In genomic region chr6:101110814-101111213, GRCh38 we compare ENCODE assay signal across 20 cellular contexts.
"Had no signal": no experiment of that assay in that cellular context is flagged by ENCODE, and none has a peak within 500 bp of the region (broad histone marks: within the 10 kb centered on the region; RNA-seq: fewer than 3 reads in every experiment).

No MANE protein-coding gene starts in this region.

- DNase-seq: activated B cell treated with CpG ODN at 0.5 μM for 24 hours; activated CD4-positive, alpha-beta T cell treated with anti-CD3 and anti-CD28 coated beads for 48 hours; activated CD8-positive, alpha-beta T cell treated with anti-CD3 and anti-CD28 coated beads for 36 hours; activated gamma-delta T cell treated with Interleukin-2 at 50 U/mL for 16 hours; activated naive CD8-positive, alpha-beta T cell treated with anti-CD3 and anti-CD28 coated beads for 36 hours; activated T-cell treated with anti-CD3 and anti-CD28 coated beads, Interleukin-2, amount 50 U/mL, for 72 hours; anterior cingulate cortex; cerebellar nuclear complex; erythroblast; heart right ventricle; left colon; lower lobe of right lung; nephron progenitor cell; psoas muscle; sigmoid colon; spleen; stimulated activated naive CD8-positive, alpha-beta T cell treated with anti-CD3 and anti-CD28 coated beads, Interleukin-15, amount 100 ng/mL, for 72 hours; T-helper 17 cell had no signal

- H3K27ac ChIP-seq: gastroesophageal sphincter, heart right ventricle, lower lobe of right lung, psoas muscle, sigmoid colon, spleen had no signal

- H3K9me3 Mint-ChIP-seq: activated B cell treated with CpG ODN at 0.5 μM for 24 hours; activated CD8-positive, alpha-beta T cell treated with anti-CD3 and anti-CD28 coated beads for 36 hours; activated naive CD8-positive, alpha-beta T cell treated with anti-CD3 and anti-CD28 coated beads for 36 hours; activated T-cell treated with anti-CD3 and anti-CD28 coated beads, Interleukin-2, amount 50 U/mL, for 72 hours; nephron progenitor cell; stimulated activated naive CD8-positive, alpha-beta T cell treated with anti-CD3 and anti-CD28 coated beads, Interleukin-15, amount 100 ng/mL, for 72 hours; type B pancreatic cell had no signal

- H3K4me1 ChIP-seq: gastroesophageal sphincter, heart right ventricle, lower lobe of right lung, psoas muscle, sigmoid colon, spleen had no signal

- H3K4me3 Mint-ChIP-seq: activated B cell treated with CpG ODN at 0.5 μM for 24 hours; activated CD8-positive, alpha-beta T cell treated with anti-CD3 and anti-CD28 coated beads for 36 hours; activated naive CD8-positive, alpha-beta T cell treated with anti-CD3 and anti-CD28 coated beads for 36 hours; activated T-cell treated with anti-CD3 and anti-CD28 coated beads, Interleukin-2, amount 50 U/mL, for 72 hours; nephron progenitor cell; stimulated activated naive CD8-positive, alpha-beta T cell treated with anti-CD3 and anti-CD28 coated beads, Interleukin-15, amount 100 ng/mL, for 72 hours; T-helper 17 cell; type B pancreatic cell had no signal

- H3K27ac Mint-ChIP-seq: activated B cell treated with CpG ODN at 0.5 μM for 24 hours; activated CD8-positive, alpha-beta T cell treated with anti-CD3 and anti-CD28 coated beads for 36 hours; activated naive CD8-positive, alpha-beta T cell treated with anti-CD3 and anti-CD28 coated beads for 36 hours; activated T-cell treated with anti-CD3 and anti-CD28 coated beads, Interleukin-2, amount 50 U/mL, for 72 hours; nephron progenitor cell; stimulated activated naive CD8-positive, alpha-beta T cell treated with anti-CD3 and anti-CD28 coated beads, Interleukin-15, amount 100 ng/mL, for 72 hours; T-helper 17 cell; type B pancreatic cell had no signal

- H3K27me3 ChIP-seq: sigmoid colon, spleen had no signal

- H3K4me1 Mint-ChIP-seq: activated B cell treated with CpG ODN at 0.5 μM for 24 hours; activated naive CD8-positive, alpha-beta T cell treated with anti-CD3 and anti-CD28 coated beads for 36 hours; nephron progenitor cell; stimulated activated naive CD8-positive, alpha-beta T cell treated with anti-CD3 and anti-CD28 coated beads, Interleukin-15, amount 100 ng/mL, for 72 hours; T-helper 17 cell had no signal

- H3K36me3 ChIP-seq: gastroesophageal sphincter, heart right ventricle, lower lobe of right lung, sigmoid colon, spleen had no signal

- H3K27me3 Mint-ChIP-seq: activated B cell treated with CpG ODN at 0.5 μM for 24 hours; activated CD8-positive, alpha-beta T cell treated with anti-CD3 and anti-CD28 coated beads for 36 hours; activated naive CD8-positive, alpha-beta T cell treated with anti-CD3 and anti-CD28 coated beads for 36 hours; stimulated activated naive CD8-positive, alpha-beta T cell treated with anti-CD3 and anti-CD28 coated beads, Interleukin-15, amount 100 ng/mL, for 72 hours; T-helper 17 cell; type B pancreatic cell had no signal

- ATAC-seq: activated CD8-positive, alpha-beta T cell treated with anti-CD3 and anti-CD28 coated beads for 36 hours; activated T-cell treated with anti-CD3 and anti-CD28 coated beads, Interleukin-2, amount 50 U/mL, for 72 hours; gastroesophageal sphincter; heart right ventricle; left colon; lower lobe of right lung; psoas muscle; stimulated activated naive CD8-positive, alpha-beta T cell treated with anti-CD3 and anti-CD28 coated beads, Interleukin-15, amount 100 ng/mL, for 72 hours; T-helper 17 cell had no signal

- H3K4me3 ChIP-seq: gastroesophageal sphincter, heart right ventricle, lower lobe of right lung, psoas muscle, sigmoid colon, spleen had no signal

- H3K9me3 ChIP-seq: gastroesophageal sphincter, heart right ventricle, lower lobe of right lung, psoas muscle, sigmoid colon, spleen had no signal

- H3K36me3 Mint-ChIP-seq: activated naive CD8-positive, alpha-beta T cell treated with anti-CD3 and anti-CD28 coated beads for 36 hours; type B pancreatic cell had no signal
